6 cellular contexts compared by ENCODE assay signal in genomic region chr17:4988168-4988567, GRCh38. TPM values are rescaled to one million over a fixed set of nuclear protein-coding genes. Genes with fewer than 3 reads are reported as not detected.
DNase-seq lines count a peak whose midpoint lies in the region; ATAC-seq and TF ChIP-seq lines count a peak whose summit lies in the region.

No MANE protein-coding gene starts in this region.

- peaks cover 1 to 2% (median 1%) of the 10 kb centered on the region in 3 donors for H3K27me3 Mint-ChIP-seq in CD14-positive monocyte (ENCODE audit: low read depth in 3 of 3)

- ATAC-seq in HG03460 (IDR thresholded peaks at IDR 0.05; ENCODE audit: unreplicated experiment): no peak
- no peak for ATAC-seq in GM21825 (IDR thresholded peaks at IDR 0.05; ENCODE audit: unreplicated experiment)

- intact Hi-C loops in CD14-positive monocyte (cut with micrococcal nuclease): loop anchor here (5.0 kb wide), 2 partner anchors 36 to 81 kb away; partner anchors contain the start of gene ENO3 (in 1 of the 2)

- peak overlapping the region; percentile 92 to 96 for H3K4me3 Mint-ChIP-seq in CD14-positive monocyte

- H3K27ac Mint-ChIP-seq in CD14-positive monocyte: peak overlapping the region; percentile 84 to 97 (median 96)

- H3K36me3 Mint-ChIP-seq in CD14-positive monocyte: peaks cover 21 to 28% of the 10 kb centered on the region in 2 donors

- peaks cover 37% of the 10 kb centered on the region for H3K4me1 Mint-ChIP-seq in CD14-positive monocyte

- peak overlapping the region; percentile 91 for H3K27ac ChIP-seq in VCaP
- peak overlapping the region; percentile 94 for H3K27ac ChIP-seq in layer of hippocampus (ENCODE audit: low read depth, low read length)

- no peaks in the 10 kb centered on the region for H3K27me3 ChIP-seq in layer of hippocampus (ENCODE audit: control insufficient read depth, insufficient read depth, low read length)

- H3K9me3 Mint-ChIP-seq in CD14-positive monocyte: peaks cover 0 to under 1% (median 0%) of the 10 kb centered on the region in 7 donors

- no peak for DNase-seq in CD14-positive monocyte (ENCODE audit: low spot score)
- no peak for DNase-seq in NCI-H187 treated with DMSO at 0.1 percent for 48 hours (lab: John Stamatoyannopoulos, UW)

- TF ChIP-seq CTCF in CD14-positive monocyte (IDR thresholded peaks at IDR 0.05): no peak
- no peak for TF ChIP-seq CTCF in VCaP (conservative IDR thresholded peaks at IDR 0.05)

RNA-seq across cellular contexts. Expression of gene CAMTA2, which starts 0.7 kb away (rescaled TPM):
- polyA plus RNA-seq in CD14-positive monocyte: 1 to 10 TPM; 7.1 to 7.6 TPM

RNA-seq across cellular contexts. Expression of gene INCA1, which starts 9.2 kb away (rescaled TPM):
- under 1 TPM; 0.38 to 0.44 TPM for polyA plus RNA-seq in CD14-positive monocyte

RNA-seq across cellular contexts. Expression of gene KIF1C, which starts 9.6 kb away (rescaled TPM):
- polyA plus RNA-seq in CD14-positive monocyte: 1 to 10 TPM; 3.6 to 3.9 TPM

RNA-seq across cellular contexts. Expression of gene SPAG7, which starts 20.6 kb away (rescaled TPM):
- 10 to 100 TPM; 85.1 to 96.7 TPM for polyA plus RNA-seq in CD14-positive monocyte

RNA-seq across cellular contexts. Expression of gene ENO3, which starts 37.2 kb away (rescaled TPM):
- under 1 TPM; 0.36 to 0.60 TPM for polyA plus RNA-seq in CD14-positive monocyte
